9 cellular contexts compared by ENCODE assay signal in genomic region chr13:44974056-44974798, GRCh38. TPM values are rescaled to one million over a fixed set of nuclear protein-coding genes. Genes with fewer than 3 reads are reported as not detected.
A peak's percentile ranks its signal among the peaks of the same experiment; 100 is the strongest.
DNase-seq lines count a peak whose midpoint lies in the region; ATAC-seq, FAIRE-seq and TF ChIP-seq lines count a peak whose summit lies in the region.
"Had no signal": no experiment of that assay in that cellular context is flagged by ENCODE, and none has a peak within 500 bp of the region (broad histone marks: within the 10 kb centered on the region; RNA-seq: fewer than 3 reads in every experiment).

No MANE protein-coding gene starts in this region.

- no peaks in the 10 kb centered on the region for H3K9me3 Mint-ChIP-seq in stimulated activated memory B cell treated with anti-CD40 and anti-IgM and Interleukin-4, amounts not matched to agents 10 μg/mL and 1 μg/mL and 100 μg/mL, for 72 hours

- in situ Hi-C loops in K562 (cut with MboI) = loop anchor here (10.0 kb wide), 1 partner anchor 489 kb away; no protein-coding TSS in a partner anchor

- no peak for TF ChIP-seq CTCF in K562 (IDR thresholded peaks at IDR 0.05 in 2 of 3, conservative IDR thresholded peaks at IDR 0.05 in 1 of 3; ENCODE audit: insufficient read depth in 2 of 3, low read depth in 1 of 3, low read length in 3 of 3)
- TF ChIP-seq CTCF in vagina (IDR thresholded peaks at IDR 0.05) = no peak

- 56% methylated on average over 6 of the region's 9 CpGs for WGBS in K562 (ENCODE audit: insufficient coverage, low coverage, missing lambda C conversion rate)

- H3K36me3 ChIP-seq in K562 (ENCODE audit: control insufficient read depth, insufficient read depth, low read length) = peaks cover 60% of the 10 kb centered on the region
- H3K36me3 ChIP-seq in vagina = peaks cover 0 to 24% of the 10 kb centered on the region in 2 donors

- H3K4me2 ChIP-seq in K562 (ENCODE audit: insufficient read depth, low read length) = no peak overlapping the region

- H3K79me2 ChIP-seq in K562 (ENCODE audit: control insufficient read depth, insufficient read depth, low read length) = no peaks in the 10 kb centered on the region

- intact Hi-C loops in K562 (cut with micrococcal nuclease) = no loop called here
- intact Hi-C loops in vagina (cut with DNase I) = no loop called here

- peaks cover 3% of the 10 kb centered on the region for H3K9me1 ChIP-seq in K562 (ENCODE audit: control insufficient read depth, insufficient read depth, low read length)

- peak; percentile 48 for FAIRE-seq in K562 (lab: Jason Lieb, UNC)
- no peak for FAIRE-seq in frontal cortex (lab: Jason Lieb, UNC)

- TF ChIP-seq EP300 in K562 (IDR thresholded peaks at IDR 0.05; ENCODE audit: low read length) = no peak

- H3K4me3 ChIP-seq in K562 (no peak overlapping the region), vagina (no peak overlapping the region)

- H3K27ac ChIP-seq in K562 (ENCODE audit: extremely low read depth, low read depth, low read length) = no peak overlapping the region
- no peak overlapping the region for H3K27ac ChIP-seq in vagina

- no peak for TF ChIP-seq RAD21 in K562 (CRISPR knock-in tag; conservative IDR thresholded peaks at IDR 0.05 in 1 of 2, IDR thresholded peaks at IDR 0.05 in 1 of 2)

- peak; percentile 45 for ATAC-seq in GM19025 (IDR thresholded peaks at IDR 0.05; ENCODE audit: low read depth, unreplicated experiment)
- ATAC-seq in HG03135 (IDR thresholded peaks at IDR 0.05; ENCODE audit: unreplicated experiment) = peak; percentile 49
- ATAC-seq in K562 = no peak
- peak; percentile 83 for ATAC-seq in stimulated activated memory B cell treated with anti-CD40 and anti-IgM and Interleukin-4, amounts not matched to agents 10 μg/mL and 1 μg/mL and 100 μg/mL, for 72 hours
- no peak for ATAC-seq in GM21360 (IDR thresholded peaks at IDR 0.05; ENCODE audit: unreplicated experiment)
- ATAC-seq: HCT116 had no signal

- CTCF ChIA-PET in K562 (lab: Yijun Ruan, JAX; ENCODE audit: low intra/inter-chr PET ratio) = interaction anchor here (1.6 kb wide), 1 partner anchor 492 kb away, joined by 6 read pairs; no protein-coding TSS in a partner anchor

- TF ChIP-seq POLR2A in K562 (conservative IDR thresholded peaks at IDR 0.05) = no peak
- no peak for TF ChIP-seq POLR2A in vagina (IDR thresholded peaks at IDR 0.05)

- peak in 1 of 4 experiments; percentile 20 for DNase-seq in K562 (ENCODE audit: extremely low read depth in 1 of 4, low spot score in 3 of 4)
- no peak for DNase-seq in vagina (ENCODE audit: extremely low spot score in 2 of 2)
- DNase-seq in HK-2 (ENCODE audit: unreplicated experiment) = no peak
- DNase-seq in frontal cortex (ENCODE audit: low spot score in 2 of 2) = no peak

- H3K4me1 Mint-ChIP-seq in stimulated activated memory B cell treated with anti-CD40 and anti-IgM and Interleukin-4, amounts not matched to agents 10 μg/mL and 1 μg/mL and 100 μg/mL, for 72 hours = no peaks in the 10 kb centered on the region

- H2AFZ ChIP-seq in K562 (ENCODE audit: low read depth, low read length) = no peak overlapping the region

- H3K4me1 ChIP-seq in K562 (replicated peaks in 1 of 2; ENCODE audit: control insufficient read depth in 2 of 2, insufficient read depth in 2 of 2, low read length in 2 of 2) (peaks cover 0 to 3% of the 10 kb centered on the region in 2 experiments; a peak in 1 of 5 replicates), vagina (no peaks in the 10 kb centered on the region)

- POLR2A ChIA-PET in K562 (lab: Yijun Ruan, JAX) = interaction anchor here (0.5 to 1.9 kb wide), 2 partner anchors 11 to 165 kb away, joined by 3 to 8 read pairs; no protein-coding TSS in a partner anchor

- no peaks in the 10 kb centered on the region for H3K27me3 ChIP-seq in K562 (ENCODE audit: control insufficient read depth in 2 of 2, insufficient read depth in 2 of 2, low read length in 2 of 2)
- no peaks in the 10 kb centered on the region for H3K27me3 ChIP-seq in vagina

- H3K36me3 Mint-ChIP-seq in stimulated activated memory B cell treated with anti-CD40 and anti-IgM and Interleukin-4, amounts not matched to agents 10 μg/mL and 1 μg/mL and 100 μg/mL, for 72 hours = peaks cover 19% of the 10 kb centered on the region

- BruUV-seq in K562 (replicated peaks; lab: Mats Ljungman, UMichigan) = no TSS peak

- no peak overlapping the region for H3K4me3 Mint-ChIP-seq in stimulated activated memory B cell treated with anti-CD40 and anti-IgM and Interleukin-4, amounts not matched to agents 10 μg/mL and 1 μg/mL and 100 μg/mL, for 72 hours

- no peaks in the 10 kb centered on the region for H3K9me3 ChIP-seq in K562 (replicated peaks; ENCODE audit: control insufficient read depth, insufficient read depth, low read depth, low read length)
- H3K9me3 ChIP-seq in vagina = no peaks in the 10 kb centered on the region

- H3K9ac ChIP-seq in K562 (ENCODE audit: insufficient read depth in 1 of 2, low read depth in 2 of 2, low read length in 2 of 2) = no peak overlapping the region

- H4K20me1 ChIP-seq in K562 (replicated peaks; ENCODE audit: control insufficient read depth, insufficient read depth, low read length) = no peaks in the 10 kb centered on the region

- H3K27ac Mint-ChIP-seq in stimulated activated memory B cell treated with anti-CD40 and anti-IgM and Interleukin-4, amounts not matched to agents 10 μg/mL and 1 μg/mL and 100 μg/mL, for 72 hours = no peak overlapping the region

- H3K27me3 Mint-ChIP-seq in stimulated activated memory B cell treated with anti-CD40 and anti-IgM and Interleukin-4, amounts not matched to agents 10 μg/mL and 1 μg/mL and 100 μg/mL, for 72 hours = no peaks in the 10 kb centered on the region

TF ChIP-seq in K562, 482 proteins besides CTCF, POLR2A, EP300 and RAD21:
- peak; percentile 34; the same call in 1 of the 2 replicates for TF ChIP-seq NFIC (IDR thresholded peaks at IDR 0.05)
- no peak for TF ChIP-seq HDAC1 (IDR thresholded peaks at IDR 0.05)

RNA-seq across cellular contexts. Expression of gene NUFIP1, which starts 15.0 kb away (rescaled TPM):
- 1.2 and 3.2 TPM in 2 replicates for total RNA-seq in K562 (2011; cell fraction: chromatin; rRNA removed; ENCODE audit: low replicate concordance)
- total RNA-seq in K562 (2011; cell fraction: nucleolus; rRNA removed) = 1.0 and 1.3 TPM in 2 replicates
- total RNA-seq in K562 (2011; cell fraction: nucleoplasm; rRNA removed) = 1.8 and 3.2 TPM in 2 replicates
- total RNA-seq in K562 (2014; rRNA removed) (2.7 and 4.9 TPM in 2 replicates), K562 (2014; rRNA removed; fragmentation: Illumina TruSeq; extraction: Trizol) (8.4 and 10.1 TPM in 2 replicates), K562 (2015; rRNA removed; fragmentation: Illumina TruSeq; extraction: Trizol) (9.3 and 9.4 TPM in 2 replicates), K562 (2021) (7.2 and 7.8 TPM in 2 replicates), vagina (2.5 TPM), frontal cortex (6.9 TPM)
- polyA plus RNA-seq in K562 (2011; rRNA removed) (1.2 and 2.9 TPM in 2 replicates), K562 (2014; fragmentation: Illumina TruSeq; extraction: Trizol) (8.7 and 9.7 TPM in 2 replicates), K562 (2014; fragmentation: Nextera tagmentation; extraction: Ambion mirVana) (1 to 10 TPM; 2.6 TPM), K562 (2014; rRNA removed) (3.5 and 4.1 TPM in 2 replicates)
- 2.1 and 3.7 TPM in 2 replicates for polyA plus RNA-seq in K562 (2011; cell fraction: cytosol; rRNA removed)
- polyA plus RNA-seq in K562 (2011; cell fraction: nucleus; rRNA removed) = 1.3 and 1.6 TPM in 2 replicates
- polyA plus RNA-seq in K562 (2012) = 3.5 and 5.2 TPM in 2 replicates
- polyA minus RNA-seq in K562 (2011; rRNA and poly(A)+ RNA removed) = 3.3 and 3.6 TPM in 2 replicates
- polyA minus RNA-seq in K562 (2011; cell fraction: cytosol; rRNA and poly(A)+ RNA removed) = 2.3 and 3.6 TPM in 2 replicates
- polyA minus RNA-seq in K562 (2011; cell fraction: nucleus; rRNA and poly(A)+ RNA removed) = 1.9 and 2.3 TPM in 2 replicates

RNA-seq across cellular contexts. Expression of gene GPALPP1, which starts 15.1 kb away (rescaled TPM):
- total RNA-seq in K562 (2011; cell fraction: chromatin; rRNA removed; ENCODE audit: low replicate concordance) = 27.5 and 33.7 TPM in 2 replicates
- total RNA-seq in K562 (2011; cell fraction: nucleolus; rRNA removed) = 25.3 and 26.0 TPM in 2 replicates
- 44.0 and 78.8 TPM in 2 replicates for total RNA-seq in K562 (2011; cell fraction: nucleoplasm; rRNA removed)
- 13.2 and 25.4 TPM in 2 replicates for total RNA-seq in K562 (2014; rRNA removed)
- 21.8 and 23.9 TPM in 2 replicates for total RNA-seq in K562 (2014; rRNA removed; fragmentation: Illumina TruSeq; extraction: Trizol)
- total RNA-seq in K562 (2015; rRNA removed; fragmentation: Illumina TruSeq; extraction: Trizol) = 22.3 and 23.2 TPM in 2 replicates
- 16.8 and 18.4 TPM in 2 replicates for total RNA-seq in K562 (2021)
- 16.4 and 21.0 TPM in 2 replicates for polyA plus RNA-seq in K562 (2011; rRNA removed)
- polyA plus RNA-seq in K562 (2011; cell fraction: cytosol; rRNA removed) = 7.3 and 7.7 TPM in 2 replicates
- polyA plus RNA-seq in K562 (2011; cell fraction: nucleus; rRNA removed) = 31.8 and 36.5 TPM in 2 replicates
- polyA plus RNA-seq in K562 (2012) = 12.5 and 14.1 TPM in 2 replicates
- 17.0 and 18.5 TPM in 2 replicates for polyA plus RNA-seq in K562 (2014; fragmentation: Illumina TruSeq; extraction: Trizol)
- polyA plus RNA-seq in K562 (2014; fragmentation: Nextera tagmentation; extraction: Ambion mirVana) = 10 to 100 TPM in 1 of 2 experiments, 1 to 10 TPM in 1; 8.1 to 13.1 TPM
- polyA plus RNA-seq in K562 (2014; rRNA removed) = 19.0 and 21.8 TPM in 2 replicates
- polyA minus RNA-seq in K562 (2011; rRNA and poly(A)+ RNA removed) = 17.4 and 20.7 TPM in 2 replicates
- 11.0 and 14.2 TPM in 2 replicates for polyA minus RNA-seq in K562 (2011; cell fraction: cytosol; rRNA and poly(A)+ RNA removed)
- 21.4 and 29.4 TPM in 2 replicates for polyA minus RNA-seq in K562 (2011; cell fraction: nucleus; rRNA and poly(A)+ RNA removed)
- total RNA-seq in vagina = 20.9 TPM
- 46.9 TPM for total RNA-seq in frontal cortex

Comparison
In these comparisons a context has a peak if more than half of its experiments do, and no peak if none do; other contexts are left out.
1. ATAC-seq: peak in GM19025 (single experiment), HG03135 (single experiment) and stimulated activated memory B cell treated with anti-CD40 and anti-IgM and Interleukin-4, amounts not matched to agents 10 μg/mL and 1 μg/mL and 100 μg/mL, for 72 hours (single experiment); none in K562 (single experiment) and GM21360 (single experiment).